ENCODE assay signal across 1 cellular context in the genomic region with DNA sequence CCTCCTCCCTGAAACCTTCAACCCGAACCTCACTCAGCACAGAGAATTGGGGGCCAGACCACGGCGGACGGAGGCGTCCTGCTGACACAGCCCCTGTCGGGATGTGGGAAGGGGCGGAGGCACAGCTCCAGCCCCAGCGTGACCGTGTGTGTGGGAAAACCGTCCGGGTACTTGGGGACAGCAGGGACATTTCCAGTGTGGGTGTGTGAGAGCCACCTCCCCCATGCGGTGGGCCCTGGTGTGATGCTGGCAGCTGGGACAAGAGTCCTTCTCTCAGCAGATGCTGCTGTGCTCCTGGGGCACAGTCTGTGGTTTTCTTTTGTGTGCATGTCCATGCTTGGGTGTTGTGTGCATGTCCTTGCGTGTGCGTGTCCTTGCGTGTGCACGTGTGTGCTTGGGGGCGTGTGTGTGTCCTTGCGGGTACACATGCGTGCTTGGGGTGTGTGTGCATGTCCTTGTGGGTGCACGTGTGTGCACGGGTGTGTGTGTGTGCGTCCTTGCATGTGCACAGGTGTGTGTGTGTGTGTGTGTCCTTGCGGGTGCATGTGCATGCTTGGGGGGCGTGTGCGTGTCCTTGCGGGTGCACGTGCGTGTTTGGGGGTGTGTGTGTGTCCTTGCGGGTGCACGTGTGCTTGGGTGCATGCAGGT.
TF ChIP-seq lines count a peak whose summit lies in the region.

No MANE protein-coding gene starts in this region.

TF ChIP-seq in HepG2, 621 proteins besides CTCF, POLR2A, EP300 and RAD21 (continued from another document and continues in another):
- TF ChIP-seq, protein P1, sequence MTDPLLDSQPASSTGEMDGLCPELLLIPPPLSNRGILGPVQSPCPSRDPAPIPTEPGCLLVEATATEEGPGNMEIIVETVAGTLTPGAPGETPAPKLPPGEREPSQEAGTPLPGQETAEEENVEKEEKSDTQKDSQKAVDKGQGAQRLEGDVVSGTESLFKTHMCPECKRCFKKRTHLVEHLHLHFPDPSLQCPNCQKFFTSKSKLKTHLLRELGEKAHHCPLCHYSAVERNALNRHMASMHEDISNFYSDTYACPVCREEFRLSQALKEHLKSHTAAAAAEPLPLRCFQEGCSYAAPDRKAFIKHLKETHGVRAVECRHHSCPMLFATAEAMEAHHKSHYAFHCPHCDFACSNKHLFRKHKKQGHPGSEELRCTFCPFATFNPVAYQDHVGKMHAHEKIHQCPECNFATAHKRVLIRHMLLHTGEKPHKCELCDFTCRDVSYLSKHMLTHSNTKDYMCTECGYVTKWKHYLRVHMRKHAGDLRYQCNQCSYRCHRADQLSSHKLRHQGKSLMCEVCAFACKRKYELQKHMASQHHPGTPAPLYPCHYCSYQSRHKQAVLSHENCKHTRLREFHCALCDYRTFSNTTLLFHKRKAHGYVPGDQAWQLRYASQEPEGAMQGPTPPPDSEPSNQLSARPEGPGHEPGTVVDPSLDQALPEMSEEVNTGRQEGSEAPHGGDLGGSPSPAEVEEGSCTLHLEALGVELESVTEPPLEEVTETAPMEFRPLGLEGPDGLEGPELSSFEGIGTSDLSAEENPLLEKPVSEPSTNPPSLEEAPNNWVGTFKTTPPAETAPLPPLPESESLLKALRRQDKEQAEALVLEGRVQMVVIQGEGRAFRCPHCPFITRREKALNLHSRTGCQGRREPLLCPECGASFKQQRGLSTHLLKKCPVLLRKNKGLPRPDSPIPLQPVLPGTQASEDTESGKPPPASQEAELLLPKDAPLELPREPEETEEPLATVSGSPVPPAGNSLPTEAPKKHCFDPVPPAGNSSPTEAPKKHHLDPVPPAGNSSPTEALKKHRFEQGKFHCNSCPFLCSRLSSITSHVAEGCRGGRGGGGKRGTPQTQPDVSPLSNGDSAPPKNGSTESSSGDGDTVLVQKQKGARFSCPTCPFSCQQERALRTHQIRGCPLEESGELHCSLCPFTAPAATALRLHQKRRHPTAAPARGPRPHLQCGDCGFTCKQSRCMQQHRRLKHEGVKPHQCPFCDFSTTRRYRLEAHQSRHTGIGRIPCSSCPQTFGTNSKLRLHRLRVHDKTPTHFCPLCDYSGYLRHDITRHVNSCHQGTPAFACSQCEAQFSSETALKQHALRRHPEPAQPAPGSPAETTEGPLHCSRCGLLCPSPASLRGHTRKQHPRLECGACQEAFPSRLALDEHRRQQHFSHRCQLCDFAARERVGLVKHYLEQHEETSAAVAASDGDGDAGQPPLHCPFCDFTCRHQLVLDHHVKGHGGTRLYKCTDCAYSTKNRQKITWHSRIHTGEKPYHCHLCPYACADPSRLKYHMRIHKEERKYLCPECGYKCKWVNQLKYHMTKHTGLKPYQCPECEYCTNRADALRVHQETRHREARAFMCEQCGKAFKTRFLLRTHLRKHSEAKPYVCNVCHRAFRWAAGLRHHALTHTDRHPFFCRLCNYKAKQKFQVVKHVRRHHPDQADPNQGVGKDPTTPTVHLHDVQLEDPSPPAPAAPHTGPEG (CRISPR knock-in tag; IDR thresholded peaks at IDR 0.05), result no peak
- no peak for TF ChIP-seq KLF11 (CRISPR knock-in tag; IDR thresholded peaks at IDR 0.05)
- no peak for TF ChIP-seq ARNTL (CRISPR knock-in tag; IDR thresholded peaks at IDR 0.05)
- TF ChIP-seq NR1H2 (CRISPR knock-in tag; IDR thresholded peaks at IDR 0.05; ENCODE audit: borderline replicate concordance, low read depth), result no peak
- TF ChIP-seq AGO1 (IDR thresholded peaks at IDR 0.05; ENCODE audit: low read depth, low read length, poor library complexity, severe bottlenecking), result peak; percentile 70
- TF ChIP-seq ZNF468 (CRISPR knock-in tag; IDR thresholded peaks at IDR 0.05), result no peak
- TF ChIP-seq ZFY (CRISPR knock-in tag; IDR thresholded peaks at IDR 0.05), result 0 out of 2 replicates have a peak, but pooled peaks have one; percentile 3
- TF ChIP-seq CBX5 (CRISPR knock-in tag; IDR thresholded peaks at IDR 0.05; ENCODE audit: borderline replicate concordance), result no peak
- TF ChIP-seq, protein P2, sequence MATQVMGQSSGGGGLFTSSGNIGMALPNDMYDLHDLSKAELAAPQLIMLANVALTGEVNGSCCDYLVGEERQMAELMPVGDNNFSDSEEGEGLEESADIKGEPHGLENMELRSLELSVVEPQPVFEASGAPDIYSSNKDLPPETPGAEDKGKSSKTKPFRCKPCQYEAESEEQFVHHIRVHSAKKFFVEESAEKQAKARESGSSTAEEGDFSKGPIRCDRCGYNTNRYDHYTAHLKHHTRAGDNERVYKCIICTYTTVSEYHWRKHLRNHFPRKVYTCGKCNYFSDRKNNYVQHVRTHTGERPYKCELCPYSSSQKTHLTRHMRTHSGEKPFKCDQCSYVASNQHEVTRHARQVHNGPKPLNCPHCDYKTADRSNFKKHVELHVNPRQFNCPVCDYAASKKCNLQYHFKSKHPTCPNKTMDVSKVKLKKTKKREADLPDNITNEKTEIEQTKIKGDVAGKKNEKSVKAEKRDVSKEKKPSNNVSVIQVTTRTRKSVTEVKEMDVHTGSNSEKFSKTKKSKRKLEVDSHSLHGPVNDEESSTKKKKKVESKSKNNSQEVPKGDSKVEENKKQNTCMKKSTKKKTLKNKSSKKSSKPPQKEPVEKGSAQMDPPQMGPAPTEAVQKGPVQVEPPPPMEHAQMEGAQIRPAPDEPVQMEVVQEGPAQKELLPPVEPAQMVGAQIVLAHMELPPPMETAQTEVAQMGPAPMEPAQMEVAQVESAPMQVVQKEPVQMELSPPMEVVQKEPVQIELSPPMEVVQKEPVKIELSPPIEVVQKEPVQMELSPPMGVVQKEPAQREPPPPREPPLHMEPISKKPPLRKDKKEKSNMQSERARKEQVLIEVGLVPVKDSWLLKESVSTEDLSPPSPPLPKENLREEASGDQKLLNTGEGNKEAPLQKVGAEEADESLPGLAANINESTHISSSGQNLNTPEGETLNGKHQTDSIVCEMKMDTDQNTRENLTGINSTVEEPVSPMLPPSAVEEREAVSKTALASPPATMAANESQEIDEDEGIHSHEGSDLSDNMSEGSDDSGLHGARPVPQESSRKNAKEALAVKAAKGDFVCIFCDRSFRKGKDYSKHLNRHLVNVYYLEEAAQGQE (IDR thresholded peaks at IDR 0.05; ENCODE audit: borderline replicate concordance in 1 of 2, low read depth in 1 of 2, low read length in 2 of 2), result no peak
- no peak for TF ChIP-seq DPF2 (CRISPR knock-in tag; IDR thresholded peaks at IDR 0.05; ENCODE audit: borderline replicate concordance, low read depth)
- no peak for TF ChIP-seq ZNF33B (CRISPR knock-in tag; IDR thresholded peaks at IDR 0.05)
- TF ChIP-seq, protein P3, sequence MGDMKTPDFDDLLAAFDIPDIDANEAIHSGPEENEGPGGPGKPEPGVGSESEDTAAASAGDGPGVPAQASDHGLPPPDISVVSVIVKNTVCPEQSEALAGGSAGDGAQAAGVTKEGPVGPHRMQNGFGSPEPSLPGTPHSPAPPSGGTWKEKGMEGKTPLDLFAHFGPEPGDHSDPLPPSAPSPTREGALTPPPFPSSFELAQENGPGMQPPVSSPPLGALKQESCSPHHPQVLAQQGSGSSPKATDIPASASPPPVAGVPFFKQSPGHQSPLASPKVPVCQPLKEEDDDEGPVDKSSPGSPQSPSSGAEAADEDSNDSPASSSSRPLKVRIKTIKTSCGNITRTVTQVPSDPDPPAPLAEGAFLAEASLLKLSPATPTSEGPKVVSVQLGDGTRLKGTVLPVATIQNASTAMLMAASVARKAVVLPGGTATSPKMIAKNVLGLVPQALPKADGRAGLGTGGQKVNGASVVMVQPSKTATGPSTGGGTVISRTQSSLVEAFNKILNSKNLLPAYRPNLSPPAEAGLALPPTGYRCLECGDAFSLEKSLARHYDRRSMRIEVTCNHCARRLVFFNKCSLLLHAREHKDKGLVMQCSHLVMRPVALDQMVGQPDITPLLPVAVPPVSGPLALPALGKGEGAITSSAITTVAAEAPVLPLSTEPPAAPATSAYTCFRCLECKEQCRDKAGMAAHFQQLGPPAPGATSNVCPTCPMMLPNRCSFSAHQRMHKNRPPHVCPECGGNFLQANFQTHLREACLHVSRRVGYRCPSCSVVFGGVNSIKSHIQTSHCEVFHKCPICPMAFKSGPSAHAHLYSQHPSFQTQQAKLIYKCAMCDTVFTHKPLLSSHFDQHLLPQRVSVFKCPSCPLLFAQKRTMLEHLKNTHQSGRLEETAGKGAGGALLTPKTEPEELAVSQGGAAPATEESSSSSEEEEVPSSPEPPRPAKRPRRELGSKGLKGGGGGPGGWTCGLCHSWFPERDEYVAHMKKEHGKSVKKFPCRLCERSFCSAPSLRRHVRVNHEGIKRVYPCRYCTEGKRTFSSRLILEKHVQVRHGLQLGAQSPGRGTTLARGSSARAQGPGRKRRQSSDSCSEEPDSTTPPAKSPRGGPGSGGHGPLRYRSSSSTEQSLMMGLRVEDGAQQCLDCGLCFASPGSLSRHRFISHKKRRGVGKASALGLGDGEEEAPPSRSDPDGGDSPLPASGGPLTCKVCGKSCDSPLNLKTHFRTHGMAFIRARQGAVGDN (CRISPR knock-in tag; IDR thresholded peaks at IDR 0.05), result peak; percentile 5; the same call in 1 of the 2 replicates
- no peak for TF ChIP-seq KMT2B (CRISPR knock-in tag; IDR thresholded peaks at IDR 0.05)
- TF ChIP-seq ZNF737 (CRISPR knock-in tag; IDR thresholded peaks at IDR 0.05; ENCODE audit: borderline replicate concordance), result no peak
- TF ChIP-seq TBP (CRISPR knock-in tag; IDR thresholded peaks at IDR 0.05), result no peak
- TF ChIP-seq, protein P4, sequence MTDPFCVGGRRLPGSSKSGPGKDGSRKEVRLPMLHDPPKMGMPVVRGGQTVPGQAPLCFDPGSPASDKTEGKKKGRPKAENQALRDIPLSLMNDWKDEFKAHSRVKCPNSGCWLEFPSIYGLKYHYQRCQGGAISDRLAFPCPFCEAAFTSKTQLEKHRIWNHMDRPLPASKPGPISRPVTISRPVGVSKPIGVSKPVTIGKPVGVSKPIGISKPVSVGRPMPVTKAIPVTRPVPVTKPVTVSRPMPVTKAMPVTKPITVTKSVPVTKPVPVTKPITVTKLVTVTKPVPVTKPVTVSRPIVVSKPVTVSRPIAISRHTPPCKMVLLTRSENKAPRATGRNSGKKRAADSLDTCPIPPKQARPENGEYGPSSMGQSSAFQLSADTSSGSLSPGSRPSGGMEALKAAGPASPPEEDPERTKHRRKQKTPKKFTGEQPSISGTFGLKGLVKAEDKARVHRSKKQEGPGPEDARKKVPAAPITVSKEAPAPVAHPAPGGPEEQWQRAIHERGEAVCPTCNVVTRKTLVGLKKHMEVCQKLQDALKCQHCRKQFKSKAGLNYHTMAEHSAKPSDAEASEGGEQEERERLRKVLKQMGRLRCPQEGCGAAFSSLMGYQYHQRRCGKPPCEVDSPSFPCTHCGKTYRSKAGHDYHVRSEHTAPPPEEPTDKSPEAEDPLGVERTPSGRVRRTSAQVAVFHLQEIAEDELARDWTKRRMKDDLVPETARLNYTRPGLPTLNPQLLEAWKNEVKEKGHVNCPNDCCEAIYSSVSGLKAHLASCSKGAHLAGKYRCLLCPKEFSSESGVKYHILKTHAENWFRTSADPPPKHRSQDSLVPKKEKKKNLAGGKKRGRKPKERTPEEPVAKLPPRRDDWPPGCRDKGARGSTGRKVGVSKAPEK (CRISPR knock-in tag; IDR thresholded peaks at IDR 0.05; ENCODE audit: borderline replicate concordance), result no peak
- TF ChIP-seq, protein P5, sequence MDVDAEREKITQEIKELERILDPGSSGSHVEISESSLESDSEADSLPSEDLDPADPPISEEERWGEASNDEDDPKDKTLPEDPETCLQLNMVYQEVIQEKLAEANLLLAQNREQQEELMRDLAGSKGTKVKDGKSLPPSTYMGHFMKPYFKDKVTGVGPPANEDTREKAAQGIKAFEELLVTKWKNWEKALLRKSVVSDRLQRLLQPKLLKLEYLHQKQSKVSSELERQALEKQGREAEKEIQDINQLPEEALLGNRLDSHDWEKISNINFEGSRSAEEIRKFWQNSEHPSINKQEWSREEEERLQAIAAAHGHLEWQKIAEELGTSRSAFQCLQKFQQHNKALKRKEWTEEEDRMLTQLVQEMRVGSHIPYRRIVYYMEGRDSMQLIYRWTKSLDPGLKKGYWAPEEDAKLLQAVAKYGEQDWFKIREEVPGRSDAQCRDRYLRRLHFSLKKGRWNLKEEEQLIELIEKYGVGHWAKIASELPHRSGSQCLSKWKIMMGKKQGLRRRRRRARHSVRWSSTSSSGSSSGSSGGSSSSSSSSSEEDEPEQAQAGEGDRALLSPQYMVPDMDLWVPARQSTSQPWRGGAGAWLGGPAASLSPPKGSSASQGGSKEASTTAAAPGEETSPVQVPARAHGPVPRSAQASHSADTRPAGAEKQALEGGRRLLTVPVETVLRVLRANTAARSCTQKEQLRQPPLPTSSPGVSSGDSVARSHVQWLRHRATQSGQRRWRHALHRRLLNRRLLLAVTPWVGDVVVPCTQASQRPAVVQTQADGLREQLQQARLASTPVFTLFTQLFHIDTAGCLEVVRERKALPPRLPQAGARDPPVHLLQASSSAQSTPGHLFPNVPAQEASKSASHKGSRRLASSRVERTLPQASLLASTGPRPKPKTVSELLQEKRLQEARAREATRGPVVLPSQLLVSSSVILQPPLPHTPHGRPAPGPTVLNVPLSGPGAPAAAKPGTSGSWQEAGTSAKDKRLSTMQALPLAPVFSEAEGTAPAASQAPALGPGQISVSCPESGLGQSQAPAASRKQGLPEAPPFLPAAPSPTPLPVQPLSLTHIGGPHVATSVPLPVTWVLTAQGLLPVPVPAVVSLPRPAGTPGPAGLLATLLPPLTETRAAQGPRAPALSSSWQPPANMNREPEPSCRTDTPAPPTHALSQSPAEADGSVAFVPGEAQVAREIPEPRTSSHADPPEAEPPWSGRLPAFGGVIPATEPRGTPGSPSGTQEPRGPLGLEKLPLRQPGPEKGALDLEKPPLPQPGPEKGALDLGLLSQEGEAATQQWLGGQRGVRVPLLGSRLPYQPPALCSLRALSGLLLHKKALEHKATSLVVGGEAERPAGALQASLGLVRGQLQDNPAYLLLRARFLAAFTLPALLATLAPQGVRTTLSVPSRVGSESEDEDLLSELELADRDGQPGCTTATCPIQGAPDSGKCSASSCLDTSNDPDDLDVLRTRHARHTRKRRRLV (CRISPR knock-in tag; IDR thresholded peaks at IDR 0.05), result no peak
- TF ChIP-seq, protein P6, sequence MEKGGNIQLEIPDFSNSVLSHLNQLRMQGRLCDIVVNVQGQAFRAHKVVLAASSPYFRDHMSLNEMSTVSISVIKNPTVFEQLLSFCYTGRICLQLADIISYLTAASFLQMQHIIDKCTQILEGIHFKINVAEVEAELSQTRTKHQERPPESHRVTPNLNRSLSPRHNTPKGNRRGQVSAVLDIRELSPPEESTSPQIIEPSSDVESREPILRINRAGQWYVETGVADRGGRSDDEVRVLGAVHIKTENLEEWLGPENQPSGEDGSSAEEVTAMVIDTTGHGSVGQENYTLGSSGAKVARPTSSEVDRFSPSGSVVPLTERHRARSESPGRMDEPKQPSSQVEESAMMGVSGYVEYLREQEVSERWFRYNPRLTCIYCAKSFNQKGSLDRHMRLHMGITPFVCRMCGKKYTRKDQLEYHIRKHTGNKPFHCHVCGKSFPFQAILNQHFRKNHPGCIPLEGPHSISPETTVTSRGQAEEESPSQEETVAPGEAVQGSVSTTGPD (CRISPR knock-in tag; IDR thresholded peaks at IDR 0.05), result no peak
- TF ChIP-seq, protein P7, sequence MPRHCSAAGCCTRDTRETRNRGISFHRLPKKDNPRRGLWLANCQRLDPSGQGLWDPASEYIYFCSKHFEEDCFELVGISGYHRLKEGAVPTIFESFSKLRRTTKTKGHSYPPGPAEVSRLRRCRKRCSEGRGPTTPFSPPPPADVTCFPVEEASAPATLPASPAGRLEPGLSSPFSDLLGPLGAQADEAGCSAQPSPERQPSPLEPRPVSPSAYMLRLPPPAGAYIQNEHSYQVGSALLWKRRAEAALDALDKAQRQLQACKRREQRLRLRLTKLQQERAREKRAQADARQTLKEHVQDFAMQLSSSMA (CRISPR knock-in tag; IDR thresholded peaks at IDR 0.05), result no peak
- no peak for TF ChIP-seq TBX2 (CRISPR knock-in tag; IDR thresholded peaks at IDR 0.05; ENCODE audit: borderline replicate concordance)
- TF ChIP-seq ZNF577 (CRISPR knock-in tag; IDR thresholded peaks at IDR 0.05; ENCODE audit: borderline replicate concordance, low read depth), result no peak
